Comparison of ENCODE assay signal across 29 cellular contexts in the genomic region with DNA sequence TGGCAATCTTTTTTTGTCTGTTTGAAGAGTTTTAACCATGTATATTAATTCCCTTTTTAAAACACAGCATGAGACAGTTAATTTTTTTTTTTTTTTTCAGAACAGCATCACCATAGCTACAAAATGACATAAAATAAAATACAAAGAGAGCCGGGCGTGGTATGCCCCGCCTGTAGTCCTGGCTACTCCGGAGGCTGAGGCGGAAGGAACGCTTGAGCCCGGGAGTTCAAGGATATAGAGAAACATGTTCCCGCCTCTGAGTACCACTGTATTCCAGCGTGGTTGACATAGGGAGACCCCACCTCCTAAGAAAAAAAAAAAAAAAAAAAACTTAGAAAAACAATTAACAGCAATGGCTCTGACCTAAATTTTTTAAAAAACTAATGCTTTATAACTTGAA.
"Had no signal": no experiment of that assay in that cellular context is flagged by ENCODE, and none has a peak within 500 bp of the region (broad histone marks: within the 10 kb centered on the region; RNA-seq: fewer than 3 reads in every experiment).

No MANE protein-coding gene starts in this region.

- ATAC-seq: activated CD4-positive, alpha-beta T cell treated with anti-CD3 and anti-CD28 coated beads for 36 hours; activated CD8-positive, alpha-beta T cell treated with anti-CD3 and anti-CD28 coated beads, Interleukin-2, amount 10 ng/mL, durations not matched to agents 7 days and 5 days; activated naive CD8-positive, alpha-beta T cell treated with anti-CD3 and anti-CD28 coated beads, Interleukin-2, amount 50 U/mL, for 24 hours; activated T-cell treated with anti-CD3 and anti-CD28 coated beads, Interleukin-2, amount 50 U/mL, for 4 hours had no signal

- H3K36me3 Mint-ChIP-seq: activated naive CD4-positive, alpha-beta T cell treated with anti-CD3 and anti-CD28 coated beads, Interleukin-2, amount 10 ng/mL, durations not matched to agents 7 days and 5 days; activated naive CD8-positive, alpha-beta T cell; brain had no signal

- H3K27me3 Mint-ChIP-seq: activated naive CD8-positive, alpha-beta T cell; activated naive CD8-positive, alpha-beta T cell treated with anti-CD3 and anti-CD28 coated beads, Interleukin-2, amount 50 U/mL, for 24 hours had no signal

- H3K4me3 ChIP-seq: SJCRH30, SK-N-MC had no signal

- H3K27ac Mint-ChIP-seq: activated CD4-positive, alpha-beta T cell treated with anti-CD3 and anti-CD28 coated beads for 36 hours; activated CD4-positive, alpha-beta T cell treated with anti-CD3 and anti-CD28 coated beads, Interleukin-2, amount 10 ng/mL, durations not matched to agents 7 days and 5 days; activated CD8-positive, alpha-beta T cell treated with anti-CD3 and anti-CD28 coated beads, Interleukin-2, amount 10 ng/mL, durations not matched to agents 7 days and 5 days; activated naive CD4-positive, alpha-beta T cell treated with anti-CD3 and anti-CD28 coated beads, Interleukin-2, amount 10 ng/mL, durations not matched to agents 7 days and 5 days; activated naive CD8-positive, alpha-beta T cell; activated naive CD8-positive, alpha-beta T cell treated with anti-CD3 and anti-CD28 coated beads, Interleukin-2, amount 50 U/mL, for 24 hours; activated T-helper 1 cell treated with anti-CD3 and anti-CD28 coated beads, Interleukin-12 subunit alpha, Interleukin-12 subunit beta, Interleukin-2, Interleukin-4 antibody, amounts not matched to agents 30 ng/mL and 10 ng/mL and 1 ng/mL, durations not matched to agents 14 hours and 24 hours and 36 hours; brain; T-helper 1 cell treated with Interleukin-12 subunit alpha and Interleukin-12 subunit beta and Interleukin-4 antibody, amounts not matched to agents 30 μg/mL and 1 μg/mL, for 36 hours; T-helper 2 cell treated with Interferon-gamma antibody and Interleukin-4, amounts not matched to agents 5 μg/mL and 100 μg/mL, for 36 hours had no signal

- H3K4me3 Mint-ChIP-seq: activated CD4-positive, alpha-beta T cell treated with anti-CD3 and anti-CD28 coated beads for 36 hours; activated CD4-positive, alpha-beta T cell treated with anti-CD3 and anti-CD28 coated beads, Interleukin-2, amount 10 ng/mL, durations not matched to agents 7 days and 5 days; activated CD8-positive, alpha-beta T cell treated with anti-CD3 and anti-CD28 coated beads, Interleukin-2, amount 10 ng/mL, durations not matched to agents 7 days and 5 days; activated naive CD4-positive, alpha-beta T cell treated with anti-CD3 and anti-CD28 coated beads, Interleukin-2, amount 10 ng/mL, durations not matched to agents 7 days and 5 days; activated naive CD8-positive, alpha-beta T cell; activated naive CD8-positive, alpha-beta T cell treated with anti-CD3 and anti-CD28 coated beads, Interleukin-2, amount 50 U/mL, for 24 hours; activated T-cell treated with anti-CD3 and anti-CD28 coated beads, Interleukin-2, amount 50 U/mL, for 4 hours; activated T-helper 1 cell treated with anti-CD3 and anti-CD28 coated beads, Interleukin-12 subunit alpha, Interleukin-12 subunit beta, Interleukin-2, Interleukin-4 antibody, amounts not matched to agents 30 ng/mL and 10 ng/mL and 1 ng/mL, durations not matched to agents 14 hours and 24 hours and 36 hours; brain; T-helper 1 cell treated with Interleukin-12 subunit alpha and Interleukin-12 subunit beta and Interleukin-4 antibody, amounts not matched to agents 30 μg/mL and 1 μg/mL, for 36 hours; T-helper 2 cell treated with Interferon-gamma antibody and Interleukin-4, amounts not matched to agents 5 μg/mL and 100 μg/mL, for 36 hours had no signal

- H3K4me1 ChIP-seq: SJCRH30 had no signal

- H3K4me1 Mint-ChIP-seq: activated CD4-positive, alpha-beta T cell treated with anti-CD3 and anti-CD28 coated beads for 36 hours; activated CD4-positive, alpha-beta T cell treated with anti-CD3 and anti-CD28 coated beads, Interleukin-2, amount 10 ng/mL, durations not matched to agents 7 days and 5 days; activated naive CD4-positive, alpha-beta T cell treated with anti-CD3 and anti-CD28 coated beads, Interleukin-2, amount 10 ng/mL, durations not matched to agents 7 days and 5 days; activated naive CD8-positive, alpha-beta T cell treated with anti-CD3 and anti-CD28 coated beads, Interleukin-2, amount 50 U/mL, for 24 hours; brain had no signal

- H3K27me3 ChIP-seq: SJCRH30 had no signal

- DNase-seq: activated CD4-positive, alpha-beta T cell treated with anti-CD3 and anti-CD28 coated beads for 36 hours; activated CD4-positive, alpha-beta T cell treated with anti-CD3 and anti-CD28 coated beads, Interleukin-2, amount 10 ng/mL, durations not matched to agents 7 days and 5 days; activated CD4-positive, alpha-beta T cell treated with anti-CD3 and anti-CD28 coated beads, Interleukin-2, amount 50 U/mL, for 48 hours; activated CD8-positive, alpha-beta T cell treated with anti-CD3 and anti-CD28 coated beads, Interleukin-2, amount 10 ng/mL, durations not matched to agents 7 days and 5 days; activated naive CD4-positive, alpha-beta T cell treated with anti-CD3 and anti-CD28 coated beads, Interleukin-2, amount 10 ng/mL, durations not matched to agents 7 days and 5 days; activated naive CD8-positive, alpha-beta T cell treated with anti-CD3 and anti-CD28 coated beads, Interleukin-2, amount 50 U/mL, for 24 hours; activated T-cell treated with anti-CD3 and anti-CD28 coated beads, Interleukin-2, amount 50 U/mL, for 4 hours; anterior cingulate cortex; caudate nucleus; NCI-H1092 treated with DMSO at 0.1 percent for 48 hours; NCI-H1417; NCI-H146; NCI-H187; NCI-H2029 treated with DMSO at 0.1 percent for 48 hours; NCI-H2171; NCI-H510A; NCI-H526; NCI-H748 treated with DMSO at 0.1 percent for 48 hours; NK-92 treated with Interleukin-12 subunit alpha and Interleukin-12 subunit beta, amount 100 ng/mL, for 24 hours; OCI-M1; SHP77; SJCRH30 had no signal

- H3K9me3 ChIP-seq: SJCRH30 had no signal

- H3K9me3 Mint-ChIP-seq: activated CD4-positive, alpha-beta T cell treated with anti-CD3 and anti-CD28 coated beads, Interleukin-2, amount 10 ng/mL, durations not matched to agents 7 days and 5 days; activated naive CD4-positive, alpha-beta T cell treated with anti-CD3 and anti-CD28 coated beads, Interleukin-2, amount 10 ng/mL, durations not matched to agents 7 days and 5 days; activated naive CD8-positive, alpha-beta T cell treated with anti-CD3 and anti-CD28 coated beads, Interleukin-2, amount 50 U/mL, for 24 hours; activated T-cell treated with anti-CD3 and anti-CD28 coated beads, Interleukin-2, amount 50 U/mL, for 4 hours; activated T-helper 1 cell treated with anti-CD3 and anti-CD28 coated beads, Interleukin-12 subunit alpha, Interleukin-12 subunit beta, Interleukin-2, Interleukin-4 antibody, amounts not matched to agents 30 ng/mL and 10 ng/mL and 1 ng/mL, durations not matched to agents 14 hours and 24 hours and 36 hours; brain; T-helper 1 cell treated with Interleukin-12 subunit alpha and Interleukin-12 subunit beta and Interleukin-4 antibody, amounts not matched to agents 30 μg/mL and 1 μg/mL, for 36 hours; T-helper 2 cell treated with Interferon-gamma antibody and Interleukin-4, amounts not matched to agents 5 μg/mL and 100 μg/mL, for 36 hours had no signal

- H3K36me3 ChIP-seq: SJCRH30 had no signal

- H3K27ac ChIP-seq: KMS-11, SJCRH30, SK-N-MC had no signal
